ENCODE assay signal across 17 cellular contexts in the genomic region with DNA sequence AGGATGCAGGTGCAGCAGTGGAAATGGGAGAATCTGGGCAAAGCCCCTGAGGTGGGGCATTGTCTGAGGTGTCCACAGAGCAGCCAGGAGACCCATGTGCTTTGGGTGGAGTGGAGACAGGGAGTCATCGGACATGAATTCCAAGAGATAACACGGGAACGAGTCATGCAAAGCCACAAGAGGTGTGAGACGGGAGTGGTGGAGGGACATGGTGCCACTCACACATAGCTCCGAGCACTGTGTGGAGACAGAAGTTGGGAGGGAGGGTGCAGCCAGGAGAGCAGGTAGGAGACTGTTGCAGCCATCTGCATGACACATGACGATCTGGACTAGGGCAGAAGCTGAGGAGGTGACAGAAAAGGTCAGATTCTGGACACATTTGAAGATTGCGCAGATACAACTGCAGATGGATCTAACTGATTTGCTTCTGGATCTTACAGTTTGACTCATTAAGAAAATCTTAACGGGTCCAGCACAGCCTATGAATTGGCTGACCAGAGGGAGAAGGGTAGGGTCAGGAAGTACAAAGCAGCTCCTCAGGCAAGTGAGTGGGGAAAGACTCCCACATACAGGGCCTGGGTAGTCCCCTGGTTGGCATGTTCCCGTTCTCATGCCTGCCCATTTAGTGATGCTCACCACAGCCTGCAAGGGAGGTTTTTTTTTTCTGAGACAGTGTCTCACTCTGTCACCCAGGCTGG.
DNase-seq lines count a peak whose midpoint lies in the region; ATAC-seq and TF ChIP-seq lines count a peak whose summit lies in the region.
"Had no signal": no experiment of that assay in that cellular context is flagged by ENCODE, and none has a peak within 500 bp of the region (broad histone marks: within the 10 kb centered on the region; RNA-seq: fewer than 3 reads in every experiment).

No MANE protein-coding gene starts in this region.

- H3K4me3 ChIP-seq in choroid plexus epithelial cell (ENCODE audit: low read depth, low read length) (no peak overlapping the region), mucosa of descending colon (no peak overlapping the region)
- H3K4me3 ChIP-seq: body of pancreas, lower lobe of right lung, skin epidermis had no signal

- CTCF ChIA-PET in activated naive CD4-positive, alpha-beta T cell treated with anti-CD3 and anti-CD28 coated beads for 36 hours (lab: Charles Lee), result interaction anchor here (0.7 kb wide), 1 partner anchor 587 kb away, joined by 3 read pairs; no protein-coding TSS in a partner anchor

- no peaks in the 10 kb centered on the region for H3K36me3 Mint-ChIP-seq in activated naive CD4-positive, alpha-beta T cell treated with anti-CD3 and anti-CD28 coated beads for 36 hours (ENCODE audit: low read depth)
- H3K36me3 Mint-ChIP-seq: CD8-positive, alpha-beta memory T cell; IgD-negative memory B cell had no signal

- peak; percentile 16 for ATAC-seq in mucosa of descending colon
- no peak for ATAC-seq in GM18873 (IDR thresholded peaks at IDR 0.05; ENCODE audit: low FRiP score, unreplicated experiment)
- ATAC-seq in GM18861 (IDR thresholded peaks at IDR 0.05; ENCODE audit: unreplicated experiment), result no peak
- ATAC-seq: body of pancreas had no signal

- no peak overlapping the region for H3K4me3 Mint-ChIP-seq in activated naive CD4-positive, alpha-beta T cell treated with anti-CD3 and anti-CD28 coated beads for 36 hours
- H3K4me3 Mint-ChIP-seq: CD8-positive, alpha-beta memory T cell; IgD-negative memory B cell had no signal

- no peaks in the 10 kb centered on the region for H3K27me3 Mint-ChIP-seq in activated naive CD4-positive, alpha-beta T cell treated with anti-CD3 and anti-CD28 coated beads for 36 hours (ENCODE audit: low read depth)

- H3K4me1 ChIP-seq in mucosa of descending colon (ENCODE audit: low read depth), result no peaks in the 10 kb centered on the region
- H3K4me1 ChIP-seq: lower lobe of right lung had no signal

- TF ChIP-seq CTCF in choroid plexus epithelial cell (conservative IDR thresholded peaks at IDR 0.05; ENCODE audit: low read depth, low read length) (no peak), mucosa of descending colon (IDR thresholded peaks at IDR 0.05) (no peak)

- no peaks in the 10 kb centered on the region for H3K4me1 Mint-ChIP-seq in activated naive CD4-positive, alpha-beta T cell treated with anti-CD3 and anti-CD28 coated beads for 36 hours (ENCODE audit: low read depth)
- H3K4me1 Mint-ChIP-seq: CD8-positive, alpha-beta memory T cell; IgD-negative memory B cell had no signal

- H3K9me3 Mint-ChIP-seq in activated naive CD4-positive, alpha-beta T cell treated with anti-CD3 and anti-CD28 coated beads for 36 hours, result no peaks in the 10 kb centered on the region
- H3K9me3 Mint-ChIP-seq: CD8-positive, alpha-beta memory T cell; IgD-negative memory B cell had no signal

- no peak overlapping the region for H3K27ac Mint-ChIP-seq in activated naive CD4-positive, alpha-beta T cell treated with anti-CD3 and anti-CD28 coated beads for 36 hours
- H3K27ac Mint-ChIP-seq: CD8-positive, alpha-beta memory T cell; IgD-negative memory B cell had no signal

- no peaks in the 10 kb centered on the region for H3K9me3 ChIP-seq in mucosa of descending colon
- H3K9me3 ChIP-seq: body of pancreas, lower lobe of right lung had no signal

- peak; percentile 73 for DNase-seq in Daoy (ENCODE audit: low read depth)
- peak; percentile 22 for DNase-seq in LHCN-M2 (ENCODE audit: low read depth)
- DNase-seq in choroid plexus epithelial cell (ENCODE audit: low read depth), result peak; percentile 21
- no peak for DNase-seq in mucosa of descending colon
- DNase-seq in DMS153 treated with DMSO at 0.1 percent for 48 hours (lab: John Stamatoyannopoulos, UW; ENCODE audit: unreplicated experiment), result no peak
- DNase-seq in activated naive CD4-positive, alpha-beta T cell treated with anti-CD3 and anti-CD28 coated beads for 36 hours, result no peak
- DNase-seq: activated CD4-positive, alpha-beta T cell treated with anti-CD3 and anti-CD28 coated beads, Interleukin-2, amount 50 U/mL, for 48 hours; body of pancreas; hippocampal formation; lower lobe of right lung; NCI-H1436; NCI-H524 treated with DMSO at 0.1 percent for 48 hours had no signal

- intact Hi-C loops in mucosa of descending colon (cut with DNase I, micrococcal nuclease), result no loop called here
- intact Hi-C loops in activated naive CD4-positive, alpha-beta T cell treated with anti-CD3 and anti-CD28 coated beads for 36 hours (cut with micrococcal nuclease), result no loop called here

- H3K36me3 ChIP-seq in mucosa of descending colon (ENCODE audit: low read depth), result no peaks in the 10 kb centered on the region
- H3K36me3 ChIP-seq: lower lobe of right lung had no signal

Comparison
In these comparisons a context has a peak if more than half of its experiments do, and no peak if none do; other contexts are left out.
1. DNase-seq: peak in Daoy (single experiment), LHCN-M2 (single experiment) and choroid plexus epithelial cell (single experiment); none in mucosa of descending colon (0 of 3), DMS153 treated with DMSO at 0.1 percent for 48 hours (single experiment) and activated naive CD4-positive, alpha-beta T cell treated with anti-CD3 and anti-CD28 coated beads for 36 hours (single experiment).